ENCODE assay signal across 8 cellular contexts in the genomic region with DNA sequence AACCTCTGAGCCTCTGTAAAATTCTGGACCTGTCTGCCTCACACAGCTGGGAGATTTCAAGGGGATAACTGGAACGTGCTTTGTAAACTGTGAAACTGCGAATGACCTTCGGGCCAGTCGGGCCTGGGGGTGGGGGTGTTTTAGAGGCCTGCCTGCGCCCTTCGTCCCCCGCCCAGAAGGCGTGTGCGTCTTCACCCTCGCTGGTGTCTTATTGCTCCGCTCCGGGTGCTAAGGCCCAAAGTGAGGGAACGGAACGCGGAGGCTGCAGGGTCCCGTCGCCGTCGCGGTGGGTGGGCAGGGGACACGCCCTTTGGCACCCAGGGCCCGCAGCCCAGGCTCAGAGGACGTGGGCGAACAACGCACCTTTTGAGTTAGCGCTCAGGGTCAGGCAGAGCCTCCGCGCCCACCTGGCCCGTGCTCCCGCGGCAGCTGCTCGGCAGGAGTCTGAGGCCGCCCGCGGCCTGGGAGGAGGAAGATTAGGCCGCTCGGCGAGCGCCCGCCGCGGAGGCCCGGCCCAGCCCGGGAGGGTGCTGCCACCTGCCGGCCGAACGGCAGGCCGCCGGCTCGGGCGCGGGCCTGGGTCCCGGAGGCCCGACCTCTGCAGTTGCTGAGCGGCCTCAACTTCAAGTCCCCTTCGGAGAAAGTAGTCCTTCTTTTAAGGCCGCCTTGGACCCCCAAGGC. TPM values are rescaled to one million over a fixed set of nuclear protein-coding genes. Genes with fewer than 3 reads are reported as not detected.
DNase-seq lines count a peak whose midpoint lies in the region; ATAC-seq, FAIRE-seq and TF ChIP-seq lines count a peak whose summit lies in the region.

No MANE protein-coding gene starts in this region.

- FAIRE-seq in HepG2 (lab: Jason Lieb, UNC) = peak; percentile 85

- H3K27me3 ChIP-seq in colonic mucosa (no peaks in the 10 kb centered on the region), HepG2 (ENCODE audit: control insufficient read depth in 1 of 2, insufficient read depth in 2 of 2, low read length in 2 of 2) (peaks cover 0 to 16% of the 10 kb centered on the region in 2 experiments; a peak in 2 of 5 replicates)

- H3K4me2 ChIP-seq in HepG2 (ENCODE audit: low read depth, low read length) = peak overlapping the region; percentile 98

- ATAC-seq in GM21526 (IDR thresholded peaks at IDR 0.05; ENCODE audit: low FRiP score, unreplicated experiment) = peak; percentile 46
- ATAC-seq in HepG2 = peak; percentile 81
- ATAC-seq in HG02870 (IDR thresholded peaks at IDR 0.05; ENCODE audit: unreplicated experiment) = no peak

- H2AFZ ChIP-seq in HepG2 (ENCODE audit: low read length) = no peak overlapping the region

- H3K4me1 ChIP-seq in colonic mucosa (peaks cover 3% of the 10 kb centered on the region), HepG2 (ENCODE audit: insufficient read depth, low read length) (peaks cover 50% of the 10 kb centered on the region)

- H3K27ac Mint-ChIP-seq in activated CD4-positive, alpha-beta T cell treated with anti-CD3 and anti-CD28 coated beads, Interleukin-2, amount 10 ng/mL, durations not matched to agents 7 days and 5 days = no peak overlapping the region

- H3K4me3 ChIP-seq in AG10803 (ENCODE audit: low read length) (peak overlapping the region; percentile 52), colonic mucosa (peak overlapping the region; percentile 38), HepG2 (replicated peaks in 1 of 3; ENCODE audit: insufficient read depth in 1 of 3, low read depth in 2 of 3, low read length in 3 of 3) (peak overlapping the region; percentile 55 to 77 (median 59))

- no peaks in the 10 kb centered on the region for H3K79me2 ChIP-seq in HepG2 (ENCODE audit: insufficient read depth, low read length)

- no peaks in the 10 kb centered on the region for H3K36me3 ChIP-seq in colonic mucosa
- H3K36me3 ChIP-seq in HepG2 (replicated peaks in 1 of 2; ENCODE audit: control insufficient read depth in 1 of 2, insufficient read depth in 2 of 2, low read length in 2 of 2) = peaks cover 3% of the 10 kb centered on the region in 2 experiments; a peak in 3 of 5 replicates

- no peaks in the 10 kb centered on the region for H3K9me3 Mint-ChIP-seq in activated CD4-positive, alpha-beta T cell treated with anti-CD3 and anti-CD28 coated beads, Interleukin-2, amount 10 ng/mL, durations not matched to agents 7 days and 5 days

- in situ Hi-C loops in HepG2 (cut with HindIII; ENCODE audit: extremely low pct_ligation_motif_present, low pct_unique_long_range_greater_than_20kb) = loop anchor here (25.0 kb wide), 1 partner anchor 234 kb away; no protein-coding TSS in a partner anchor

- CTCF ChIA-PET in activated CD4-positive, alpha-beta T cell treated with anti-CD3 and anti-CD28 coated beads, Interleukin-2, amount 10 ng/mL, durations not matched to agents 7 days and 5 days (lab: Charles Lee) = interaction anchor here (0.9 to 3.0 kb wide), 23 partner anchors 10 to 155 kb away, joined by 3 to 14 read pairs (median 4); a partner anchor contains a TSS
- CTCF ChIA-PET in HepG2 (lab: Yijun Ruan, JAX; ENCODE audit: low intra/inter-chr PET ratio, low total read pairs) = interaction anchor here (1.8 to 2.2 kb wide), 3 partner anchors 100 to 110 kb away, joined by 5 to 21 read pairs (median 10); no protein-coding TSS in a partner anchor

- peaks cover 21% of the 10 kb centered on the region for H3K4me1 Mint-ChIP-seq in activated CD4-positive, alpha-beta T cell treated with anti-CD3 and anti-CD28 coated beads, Interleukin-2, amount 10 ng/mL, durations not matched to agents 7 days and 5 days

- H3K9me3 ChIP-seq in colonic mucosa (no peaks in the 10 kb centered on the region), HepG2 (ENCODE audit: low read length) (no peaks in the 10 kb centered on the region)

- H4K20me1 ChIP-seq in HepG2 (ENCODE audit: insufficient read depth, low read length) = no peaks in the 10 kb centered on the region

- peak; percentile 44 for TF ChIP-seq CTCF in AG10803 (conservative IDR thresholded peaks at IDR 0.05; ENCODE audit: low read length)
- TF ChIP-seq CTCF in colonic mucosa (IDR thresholded peaks at IDR 0.05) = peak; percentile 92
- peak; percentile 79 for TF ChIP-seq CTCF in HepG2 (CRISPR knock-in tag; IDR thresholded peaks at IDR 0.05)

- TF ChIP-seq RAD21 in HepG2 (CRISPR knock-in tag; IDR thresholded peaks at IDR 0.05) = peak; percentile 98

- POLR2A ChIA-PET in activated CD4-positive, alpha-beta T cell treated with anti-CD3 and anti-CD28 coated beads, Interleukin-2, amount 10 ng/mL, durations not matched to agents 7 days and 5 days (lab: Charles Lee) = interaction anchor here (0.6 kb wide), 1 partner anchor 74 kb away, joined by 3 read pairs; no protein-coding TSS in a partner anchor
- POLR2A ChIA-PET in HepG2 (lab: Yijun Ruan, JAX) = interaction anchor here (0.9 to 2.5 kb wide), 8 partner anchors 21 to 140 kb away, joined by 3 to 11 read pairs (median 4); a partner anchor contains a TSS

- H3K4me3 Mint-ChIP-seq in activated CD4-positive, alpha-beta T cell treated with anti-CD3 and anti-CD28 coated beads, Interleukin-2, amount 10 ng/mL, durations not matched to agents 7 days and 5 days = no peak overlapping the region

- peak; percentile 32 to 65; a peak in 2 of 4 replicates for TF ChIP-seq POLR2A in HepG2 (IDR thresholded peaks at IDR 0.05; ENCODE audit: insufficient read depth in 1 of 2, low read depth in 2 of 2, low read length in 2 of 2)

- H3K27ac ChIP-seq in colonic mucosa (peak overlapping the region; percentile 35), HepG2 (ENCODE audit: extremely low read length, insufficient read depth, low read length) (peak overlapping the region; percentile 60)

- H3K27me3 Mint-ChIP-seq in activated CD4-positive, alpha-beta T cell treated with anti-CD3 and anti-CD28 coated beads, Interleukin-2, amount 10 ng/mL, durations not matched to agents 7 days and 5 days = peaks cover 33% of the 10 kb centered on the region

- DNase-seq in AG10803 (ENCODE audit: low read depth) (peak; percentile 51), NCI-H2171 treated with DMSO at 0.1 percent for 48 hours (lab: John Stamatoyannopoulos, UW) (peak; percentile 63), colonic mucosa (peak; percentile 54), HepG2 (ENCODE audit: low spot score) (peak; percentile 53)
- peak; percentile 63 for DNase-seq in activated CD4-positive, alpha-beta T cell treated with anti-CD3 and anti-CD28 coated beads, Interleukin-2, amount 10 ng/mL, durations not matched to agents 7 days and 5 days
- DNase-seq in stimulated activated CD4-positive, alpha-beta T cell treated with anti-CD3 and anti-CD28 coated beads, Interleukin-4, amount 100 ng/mL, for 4 hours = peak; percentile 45 to 75

- intact Hi-C loops in colonic mucosa (cut with DNase I) = loop anchor here (2.0 to 10.0 kb wide), 3 partner anchors 76 to 247 kb away; no protein-coding TSS in a partner anchor
- intact Hi-C loops in HepG2 (cut with micrococcal nuclease; ENCODE audit: unreplicated experiment) = loop anchor here (1.0 to 5.0 kb wide), 2 partner anchors 101 to 244 kb away; no protein-coding TSS in a partner anchor

- TF ChIP-seq EP300 in HepG2 (IDR thresholded peaks at IDR 0.05; ENCODE audit: low read depth in 2 of 2, low read length in 2 of 2) = no peak
- peak; percentile 22; the same call in 1 of the 2 replicates for TF ChIP-seq EP300 in HepG2 (CRISPR knock-in tag; IDR thresholded peaks at IDR 0.05; ENCODE audit: borderline replicate concordance)

- WGBS in HepG2 (ENCODE audit: low lambda C conversion rate) = 0% methylated on average over 12 of the region's 57 CpGs

- H3K36me3 Mint-ChIP-seq in activated CD4-positive, alpha-beta T cell treated with anti-CD3 and anti-CD28 coated beads, Interleukin-2, amount 10 ng/mL, durations not matched to agents 7 days and 5 days (ENCODE audit: low read depth) = peaks cover 16% of the 10 kb centered on the region

- H3K9ac ChIP-seq in colonic mucosa (ENCODE audit: low read depth in 2 of 2, low read length in 2 of 2) = peak overlapping the region; percentile 66 to 70
- peak overlapping the region; percentile 76 for H3K9ac ChIP-seq in HepG2 (ENCODE audit: insufficient read depth, low read depth, low read length)

- no TSS peak for BruUV-seq in HepG2 (replicated peaks; lab: Mats Ljungman, UMichigan)

RNA-seq across cellular contexts. Expression of a gene that starts 29.7 kb away (rescaled TPM):
- total RNA-seq in activated CD4-positive, alpha-beta T cell treated with anti-CD3 and anti-CD28 coated beads, Interleukin-2, amount 10 ng/mL, durations not matched to agents 7 days and 5 days = 10 to 100 TPM; 36.5 to 38.6 TPM
- total RNA-seq in colonic mucosa = 10 to 100 TPM; 20.2 to 46.8 TPM
- total RNA-seq in HepG2 (2016; rRNA removed; fragmentation: Illumina TruSeq; extraction: Trizol) = 29.2 and 31.1 TPM in 2 replicates
- 17.8 and 18.9 TPM in 2 replicates for total RNA-seq in HepG2 (2016; cell fraction: cytosol; rRNA removed; fragmentation: Illumina TruSeq; extraction: Trizol; ENCODE audit: low read depth)
- total RNA-seq in HepG2 (2016; cell fraction: insoluble cytoplasmic fraction; rRNA removed; fragmentation: Illumina TruSeq; extraction: Trizol) = 29.3 and 30.4 TPM in 2 replicates
- 31.0 and 36.7 TPM in 2 replicates for total RNA-seq in HepG2 (2016; cell fraction: membrane; rRNA removed; fragmentation: Illumina TruSeq; extraction: Trizol)
- total RNA-seq in HepG2 (2016; cell fraction: nucleus; rRNA removed; fragmentation: Illumina TruSeq; extraction: Trizol) = 13.3 and 14.3 TPM in 2 replicates
- 25.9 and 30.2 TPM in 2 replicates for polyA plus RNA-seq in HepG2 (2011; rRNA removed)
- 27.0 and 35.9 TPM in 2 replicates for polyA plus RNA-seq in HepG2 (2011; cell fraction: cytosol; rRNA removed)
- polyA plus RNA-seq in HepG2 (2011; cell fraction: nucleus; rRNA removed) = 35.9 and 42.1 TPM in 2 replicates
- polyA plus RNA-seq in HepG2 (2012) = 21.9 and 25.6 TPM in 2 replicates
- polyA plus RNA-seq in HepG2 (2016; cell fraction: cytosol; fragmentation: Illumina TruSeq; extraction: Trizol; ENCODE audit: low read depth) = 14.2 and 18.1 TPM in 2 replicates
- 30.0 and 35.6 TPM in 2 replicates for polyA plus RNA-seq in HepG2 (2016; cell fraction: insoluble cytoplasmic fraction; fragmentation: Illumina TruSeq; extraction: Trizol; ENCODE audit: low read depth)
- 26.8 and 28.1 TPM in 2 replicates for polyA plus RNA-seq in HepG2 (2016; cell fraction: membrane; fragmentation: Illumina TruSeq; extraction: Trizol; ENCODE audit: low read depth)
- polyA plus RNA-seq in HepG2 (2016; cell fraction: nucleus; fragmentation: Illumina TruSeq; extraction: Trizol; ENCODE audit: insufficient read depth, low read depth) = 28.5 and 31.2 TPM in 2 replicates
- polyA minus RNA-seq in HepG2 (2011; rRNA and poly(A)+ RNA removed; ENCODE audit: low replicate concordance) = 34.7 and 107 TPM in 2 replicates
- polyA minus RNA-seq in HepG2 (2011; cell fraction: cytosol; rRNA and poly(A)+ RNA removed) = 36.1 and 39.1 TPM in 2 replicates
- 14.9 and 19.5 TPM in 2 replicates for polyA minus RNA-seq in HepG2 (2011; cell fraction: nucleus; rRNA and poly(A)+ RNA removed)

RNA-seq across cellular contexts. Expression of a gene that starts 39.4 kb away (rescaled TPM):
- 100 to 1,000 TPM; 118 to 138 TPM for total RNA-seq in activated CD4-positive, alpha-beta T cell treated with anti-CD3 and anti-CD28 coated beads, Interleukin-2, amount 10 ng/mL, durations not matched to agents 7 days and 5 days
- total RNA-seq in colonic mucosa (100 to 1,000 TPM in 1 of 2 donors, 10 to 100 TPM in 1; 68.0 to 127 TPM), HepG2 (2016; rRNA removed; fragmentation: Illumina TruSeq; extraction: Trizol) (142 and 194 TPM in 2 replicates)
- 26.5 and 28.3 TPM in 2 replicates for total RNA-seq in HepG2 (2016; cell fraction: cytosol; rRNA removed; fragmentation: Illumina TruSeq; extraction: Trizol; ENCODE audit: low read depth)
- 140 and 195 TPM in 2 replicates for total RNA-seq in HepG2 (2016; cell fraction: insoluble cytoplasmic fraction; rRNA removed; fragmentation: Illumina TruSeq; extraction: Trizol)
- total RNA-seq in HepG2 (2016; cell fraction: membrane; rRNA removed; fragmentation: Illumina TruSeq; extraction: Trizol) = 38.6 and 40.6 TPM in 2 replicates
- 107 and 123 TPM in 2 replicates for total RNA-seq in HepG2 (2016; cell fraction: nucleus; rRNA removed; fragmentation: Illumina TruSeq; extraction: Trizol)
- polyA plus RNA-seq in HepG2 (2011; rRNA removed) = 71.9 and 75.7 TPM in 2 replicates
- 38.6 and 40.9 TPM in 2 replicates for polyA plus RNA-seq in HepG2 (2011; cell fraction: cytosol; rRNA removed)
- polyA plus RNA-seq in HepG2 (2011; cell fraction: nucleus; rRNA removed) = 44.4 and 51.3 TPM in 2 replicates
- polyA plus RNA-seq in HepG2 (2012) = 109 and 117 TPM in 2 replicates
- 13.3 and 16.4 TPM in 2 replicates for polyA plus RNA-seq in HepG2 (2016; cell fraction: cytosol; fragmentation: Illumina TruSeq; extraction: Trizol; ENCODE audit: low read depth)
- 189 and 216 TPM in 2 replicates for polyA plus RNA-seq in HepG2 (2016; cell fraction: insoluble cytoplasmic fraction; fragmentation: Illumina TruSeq; extraction: Trizol; ENCODE audit: low read depth)
- polyA plus RNA-seq in HepG2 (2016; cell fraction: membrane; fragmentation: Illumina TruSeq; extraction: Trizol; ENCODE audit: low read depth) = 22.9 and 24.5 TPM in 2 replicates
- polyA plus RNA-seq in HepG2 (2016; cell fraction: nucleus; fragmentation: Illumina TruSeq; extraction: Trizol; ENCODE audit: insufficient read depth, low read depth) = 111 and 125 TPM in 2 replicates
- 63.5 and 95.4 TPM in 2 replicates for polyA minus RNA-seq in HepG2 (2011; rRNA and poly(A)+ RNA removed; ENCODE audit: low replicate concordance)
- polyA minus RNA-seq in HepG2 (2011; cell fraction: cytosol; rRNA and poly(A)+ RNA removed) = 254 and 276 TPM in 2 replicates
- 44.7 and 70.7 TPM in 2 replicates for polyA minus RNA-seq in HepG2 (2011; cell fraction: nucleus; rRNA and poly(A)+ RNA removed)

RNA-seq across cellular contexts. Expression of a gene that starts 53.6 kb away (rescaled TPM):
- total RNA-seq in activated CD4-positive, alpha-beta T cell treated with anti-CD3 and anti-CD28 coated beads, Interleukin-2, amount 10 ng/mL, durations not matched to agents 7 days and 5 days = under 1 TPM; 0.67 to 0.77 TPM
- total RNA-seq in colonic mucosa (1 to 10 TPM; 1.2 to 1.9 TPM), HepG2 (2016; rRNA removed; fragmentation: Illumina TruSeq; extraction: Trizol) (0.11 TPM in 1 of 2 replicates, not detected in the other)
- total RNA-seq in HepG2 (2016; cell fraction: cytosol; rRNA removed; fragmentation: Illumina TruSeq; extraction: Trizol; ENCODE audit: low read depth) = not detected in 2 replicates
- total RNA-seq in HepG2 (2016; cell fraction: insoluble cytoplasmic fraction; rRNA removed; fragmentation: Illumina TruSeq; extraction: Trizol) = not detected in 2 replicates
- total RNA-seq in HepG2 (2016; cell fraction: membrane; rRNA removed; fragmentation: Illumina TruSeq; extraction: Trizol) = 0.14 TPM in 1 of 2 replicates, not detected in the other
- not detected in 2 replicates for total RNA-seq in HepG2 (2016; cell fraction: nucleus; rRNA removed; fragmentation: Illumina TruSeq; extraction: Trizol)
- polyA plus RNA-seq in HepG2 (2011; rRNA removed) = 0.07 and 0.11 TPM in 2 replicates
- 0.10 and 0.20 TPM in 2 replicates for polyA plus RNA-seq in HepG2 (2011; cell fraction: cytosol; rRNA removed)
- polyA plus RNA-seq in HepG2 (2011; cell fraction: nucleus; rRNA removed) = 0.14 TPM in 1 of 2 replicates, not detected in the other
- polyA plus RNA-seq in HepG2 (2012) = 0.24 TPM in 1 of 2 replicates, not detected in the other
- 0.38 and 0.43 TPM in 2 replicates for polyA plus RNA-seq in HepG2 (2016; cell fraction: cytosol; fragmentation: Illumina TruSeq; extraction: Trizol; ENCODE audit: low read depth)
- not detected in 2 replicates for polyA plus RNA-seq in HepG2 (2016; cell fraction: insoluble cytoplasmic fraction; fragmentation: Illumina TruSeq; extraction: Trizol; ENCODE audit: low read depth)
- polyA plus RNA-seq in HepG2 (2016; cell fraction: membrane; fragmentation: Illumina TruSeq; extraction: Trizol; ENCODE audit: low read depth) = 0.15 and 0.29 TPM in 2 replicates
- not detected in 2 replicates for polyA plus RNA-seq in HepG2 (2016; cell fraction: nucleus; fragmentation: Illumina TruSeq; extraction: Trizol; ENCODE audit: insufficient read depth, low read depth)
- 1.1 TPM in 1 of 2 replicates, not detected in the other for polyA minus RNA-seq in HepG2 (2011; rRNA and poly(A)+ RNA removed; ENCODE audit: low replicate concordance)
- not detected in 2 replicates for polyA minus RNA-seq in HepG2 (2011; cell fraction: cytosol; rRNA and poly(A)+ RNA removed)
- polyA minus RNA-seq in HepG2 (2011; cell fraction: nucleus; rRNA and poly(A)+ RNA removed) = not detected in 2 replicates
